In the genomic region with DNA sequence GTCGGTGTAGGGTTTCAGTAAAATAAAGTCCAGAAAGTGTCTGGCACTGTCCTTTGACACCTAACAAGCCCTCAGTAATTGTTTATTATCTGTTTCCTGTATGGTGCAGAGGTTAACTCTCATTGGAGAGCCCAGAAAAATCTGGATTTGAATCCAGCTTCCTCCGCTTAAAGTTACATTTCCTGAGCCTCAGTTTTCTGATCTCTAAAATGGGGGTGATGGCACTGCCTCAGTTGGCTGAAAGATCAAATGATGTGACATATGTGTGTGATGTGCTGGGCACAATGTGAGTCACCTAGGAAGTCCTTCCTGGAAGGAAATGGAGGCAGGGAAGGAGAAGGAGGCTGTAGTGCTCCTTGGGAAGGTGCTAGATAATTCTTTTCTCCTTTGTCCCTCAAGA, we compare ENCODE assay signal across 24 cellular contexts. TPM values are rescaled to one million over a fixed set of nuclear protein-coding genes. Genes with fewer than 3 reads are reported as not detected.
"Had no signal": no experiment of that assay in that cellular context is flagged by ENCODE, and none has a peak within 500 bp of the region (broad histone marks: within the 10 kb centered on the region; RNA-seq: fewer than 3 reads in every experiment).

No MANE protein-coding gene starts in this region.

- H3K4me3 Mint-ChIP-seq: effector memory CD8-positive, alpha-beta T cell; endodermal cell; mesothelial cell of epicardium had no signal

- H3K9me3 ChIP-seq: colonic mucosa, esophagus squamous epithelium, gastrocnemius medialis, heart right ventricle, left lung, lower lobe of right lung, mucosa of descending colon had no signal

- H3K36me3 ChIP-seq: colonic mucosa, esophagus squamous epithelium, gastrocnemius medialis, heart right ventricle, left lung, lower lobe of right lung had no signal

- DNase-seq: colonic mucosa; cortex of kidney; dermis blood vessel endothelial cell; dorsolateral prefrontal cortex; effector CD8-positive, alpha-beta T cell; effector memory CD8-positive, alpha-beta T cell; endodermal cell; esophagus squamous epithelium; foreskin melanocyte; gastrocnemius medialis; glutamatergic neuron; head of caudate nucleus; heart right ventricle; hippocampal formation; left cardiac atrium; left lung; left ventricle myocardium superior; lower lobe of right lung; mesenchymal stem cell; mucosa of descending colon had no signal

- H3K9me3 Mint-ChIP-seq: effector memory CD8-positive, alpha-beta T cell; endodermal cell; mesothelial cell of epicardium had no signal

- H3K27ac Mint-ChIP-seq: effector memory CD8-positive, alpha-beta T cell; endodermal cell; mesothelial cell of epicardium had no signal

- H3K36me3 Mint-ChIP-seq: mesothelial cell of epicardium had no signal

- H3K27ac ChIP-seq: colonic mucosa, dorsolateral prefrontal cortex, epithelial cell of prostate, esophagus squamous epithelium, gastrocnemius medialis, heart right ventricle, left lung, lower lobe of right lung had no signal

- H3K27me3 ChIP-seq: colonic mucosa, dorsolateral prefrontal cortex, esophagus squamous epithelium, gastrocnemius medialis, heart right ventricle, left lung had no signal

- H3K4me3 ChIP-seq: colonic mucosa, dorsolateral prefrontal cortex, esophagus squamous epithelium, gastrocnemius medialis, heart right ventricle, left lung, lower lobe of right lung, mucosa of descending colon had no signal

RNA-seq across cellular contexts. Expression of a gene that starts 14.7 kb away (rescaled TPM):
- total RNA-seq: glomerular endothelial cell, lung microvascular endothelial cell had no signal
